ENCODE assay signal across 8 cellular contexts in genomic region chr1:20552728-20553571, GRCh38. TPM values are rescaled to one million over a fixed set of nuclear protein-coding genes. Genes with fewer than 3 reads are reported as not detected.
DNase-seq lines count a peak whose midpoint lies in the region; ATAC-seq and TF ChIP-seq lines count a peak whose summit lies in the region.

No MANE protein-coding gene starts in this region.

- no peaks in the 10 kb centered on the region for H3K9me3 Mint-ChIP-seq in endodermal cell

- 1% methylated on average over 99 of the region's 99 CpGs for WGBS in HUES64
- WGBS in endodermal cell (ENCODE audit: insufficient coverage in 1 of 2, insufficient read length in 1 of 2), 2 experiments: 1 to 2% methylated on average over 52 to 99 of the region's 99 CpGs
- 2% methylated on average over 83 to 99 of the region's 99 CpGs for WGBS in lung, 2 donors

- peak overlapping the region; percentile 19 for H3K4me3 ChIP-seq in A673 (ENCODE audit: low read depth, low read length, poor library complexity, severe bottlenecking)
- H3K4me3 ChIP-seq in HUES64 (ENCODE audit: low read length): peak overlapping the region; percentile 69
- peak overlapping the region; percentile 69 for H3K4me3 ChIP-seq in endodermal cell (ENCODE audit: low read length)
- H3K4me3 ChIP-seq in lung: peak overlapping the region; percentile 19

- ATAC-seq in lung (ENCODE audit: insufficient read depth, low FRiP score) (no peak), HG02938 (IDR thresholded peaks at IDR 0.05; ENCODE audit: unreplicated experiment) (no peak), HG03108 (IDR thresholded peaks at IDR 0.05; ENCODE audit: unreplicated experiment) (no peak)

- H3K4me1 ChIP-seq in A673 (ENCODE audit: insufficient read depth, low read length, poor library complexity, severe bottlenecking) (no peaks in the 10 kb centered on the region), HUES64 (ENCODE audit: insufficient read depth, low read length) (peaks cover 4% of the 10 kb centered on the region; the same call in 1 of the 2 replicates), endodermal cell (ENCODE audit: control insufficient read depth, insufficient read depth, low read length) (no peaks in the 10 kb centered on the region), lung (ENCODE audit: control insufficient read depth in 2 of 2, insufficient read depth in 2 of 2, low read length in 2 of 2) (peaks cover 0 to 12% of the 10 kb centered on the region in 2 donors)

- H3K4me3 Mint-ChIP-seq in endodermal cell: peak overlapping the region; percentile 56

- TF ChIP-seq CTCF in A673 (conservative IDR thresholded peaks at IDR 0.05; ENCODE audit: low read depth, low read length): no peak
- no peak for TF ChIP-seq CTCF in endodermal cell (conservative IDR thresholded peaks at IDR 0.05)
- TF ChIP-seq CTCF in lung (IDR thresholded peaks at IDR 0.05; ENCODE audit: control extremely low read depth, extremely low read depth): no peak

- intact Hi-C loops in A673 (cut with micrococcal nuclease; ENCODE audit: unreplicated experiment): no loop called here

- H3K4me1 Mint-ChIP-seq in endodermal cell: peaks cover 4% of the 10 kb centered on the region

- no peak overlapping the region for H3K27ac ChIP-seq in A673 (ENCODE audit: low read depth, low read length, poor library complexity, severe bottlenecking)
- no peak overlapping the region for H3K27ac ChIP-seq in HUES64 (ENCODE audit: low read depth, low read length)
- no peak overlapping the region for H3K27ac ChIP-seq in endodermal cell (ENCODE audit: low read depth, low read length)
- H3K27ac ChIP-seq in lung (ENCODE audit: low read depth in 1 of 2, low read length in 1 of 2): no peak overlapping the region

- BruUV-seq in A673 (replicated peaks; lab: Mats Ljungman, UMichigan): no TSS peak

- POLR2A ChIA-PET in A673 (lab: Charles Lee; ENCODE audit: low non-redundant PET): no interaction called here

- H3K36me3 ChIP-seq in A673 (ENCODE audit: insufficient read depth, low read length, poor library complexity, severe bottlenecking): no peaks in the 10 kb centered on the region
- no peaks in the 10 kb centered on the region for H3K36me3 ChIP-seq in HUES64 (ENCODE audit: insufficient read depth, low read length)
- no peaks in the 10 kb centered on the region for H3K36me3 ChIP-seq in endodermal cell (ENCODE audit: control insufficient read depth, insufficient read depth, low read length)
- no peaks in the 10 kb centered on the region for H3K36me3 ChIP-seq in lung (ENCODE audit: control insufficient read depth in 2 of 2, insufficient read depth in 2 of 2, low read length in 2 of 2)

- peaks cover 80% of the 10 kb centered on the region for H3K27me3 ChIP-seq in A673 (replicated peaks; ENCODE audit: insufficient read depth, low read depth, low read length, poor library complexity)
- peaks cover 86% of the 10 kb centered on the region for H3K27me3 ChIP-seq in HUES64 (ENCODE audit: insufficient read depth, low read length)
- H3K27me3 ChIP-seq in endodermal cell (ENCODE audit: control insufficient read depth, insufficient read depth, low read length, poor library complexity, severe bottlenecking): peaks cover 77% of the 10 kb centered on the region
- peaks cover 27% of the 10 kb centered on the region for H3K27me3 ChIP-seq in lung (ENCODE audit: control insufficient read depth, insufficient read depth)

- no peaks in the 10 kb centered on the region for H3K9me3 ChIP-seq in A673 (ENCODE audit: low read depth, low read length, poor library complexity, severe bottlenecking)
- H3K9me3 ChIP-seq in HUES64 (ENCODE audit: insufficient read depth, low read depth, low read length): no peaks in the 10 kb centered on the region
- H3K9me3 ChIP-seq in endodermal cell (ENCODE audit: control insufficient read depth, low read length): no peaks in the 10 kb centered on the region
- H3K9me3 ChIP-seq in lung (ENCODE audit: control insufficient read depth in 2 of 2, insufficient read depth in 1 of 2, low read length in 1 of 2): peaks cover 0 to 10% of the 10 kb centered on the region in 2 donors

- peaks cover 42% of the 10 kb centered on the region for H3K27me3 Mint-ChIP-seq in endodermal cell (ENCODE audit: insufficient read depth)

- H3K27ac Mint-ChIP-seq in endodermal cell: no peak overlapping the region

- DNase-seq in A673 (ENCODE audit: low spot score) (no peak), endodermal cell (peak; percentile 83), lung (ENCODE audit: low spot score) (no peak), LoVo (ENCODE audit: low spot score) (no peak), GF-D8 (lab: John Stamatoyannopoulos, UW) (no peak)

- CTCF ChIA-PET in A673 (lab: Charles Lee): interaction anchor here (0.6 to 1.4 kb wide), 2 partner anchors 22 to 346 kb away, joined by 4 to 5 read pairs; no protein-coding TSS in a partner anchor

- H3K36me3 Mint-ChIP-seq in endodermal cell (ENCODE audit: low read depth): no peaks in the 10 kb centered on the region

- H3K9ac ChIP-seq in HUES64 (ENCODE audit: low read depth, low read length) (no peak overlapping the region; the same call in 1 of the 2 replicates), endodermal cell (ENCODE audit: extremely low read depth, low read length, poor library complexity, severe bottlenecking) (no peak overlapping the region)

RNA-seq across cellular contexts. Expression of gene FAM43B, which starts 0.6 kb away (rescaled TPM):
- total RNA-seq in A673 (2021): not detected in 2 replicates
- 0.95 TPM for polyA plus RNA-seq in HUES64 (2013, experiment 1 of 2)
- polyA plus RNA-seq in HUES64 (2013, experiment 2 of 2): 1.3 TPM
- under 1 TPM; 0.13 to 0.29 TPM for total RNA-seq in endodermal cell
- 1.2 TPM for polyA plus RNA-seq in endodermal cell (2013, experiment 1 of 2)
- polyA plus RNA-seq in endodermal cell (2013, experiment 2 of 2): 1.4 TPM
- under 1 TPM; 0.37 to 0.67 TPM for total RNA-seq in lung
- polyA plus RNA-seq in lung: under 1 TPM; 0.20 to 0.21 TPM

RNA-seq across cellular contexts. Expression of gene CDA, which starts 35.9 kb away (rescaled TPM):
- total RNA-seq in A673 (2021): not detected in 2 replicates
- 15.9 TPM for polyA plus RNA-seq in HUES64 (2013, experiment 1 of 2)
- polyA plus RNA-seq in HUES64 (2013, experiment 2 of 2): 19.8 TPM
- 10 to 100 TPM in 1 of 2 donors, 1 to 10 TPM in 1; 1.3 to 24.3 TPM for total RNA-seq in endodermal cell
- 3.9 TPM for polyA plus RNA-seq in endodermal cell (2013, experiment 1 of 2)
- polyA plus RNA-seq in endodermal cell (2013, experiment 2 of 2): 1.7 TPM
- 1 to 10 TPM in 1 of 2 donors, under 1 TPM in 1; 0.40 to 3.4 TPM for total RNA-seq in lung
- polyA plus RNA-seq in lung: 10 to 100 TPM in 1 of 2 donors, 1 to 10 TPM in 1; 3.3 to 47.5 TPM

RNA-seq across cellular contexts. Expression of gene MUL1, which starts 45.0 kb away (rescaled TPM):
- 20.1 and 21.6 TPM in 2 replicates for total RNA-seq in A673 (2021)
- 16.6 TPM for polyA plus RNA-seq in HUES64 (2013, experiment 1 of 2)
- polyA plus RNA-seq in HUES64 (2013, experiment 2 of 2): 18.6 TPM
- total RNA-seq in endodermal cell: 10 to 100 TPM; 15.6 to 19.8 TPM
- 20.6 TPM for polyA plus RNA-seq in endodermal cell (2013, experiment 1 of 2)
- polyA plus RNA-seq in endodermal cell (2013, experiment 2 of 2): 17.8 TPM
- 10 to 100 TPM; 21.5 to 32.6 TPM for total RNA-seq in lung
- 10 to 100 TPM in 1 of 2 donors, 1 to 10 TPM in 1; 6.0 to 27.7 TPM for polyA plus RNA-seq in lung

Comparison
In these comparisons a context has a peak if more than half of its experiments do, and no peak if none do; other contexts are left out.
1. H3K4me3 ChIP-seq: peak in every context shown above with its lines; median percentile 69 in HUES64; 69 in endodermal cell; 19 in A673; 19 in lung.